24 cellular contexts compared by ENCODE assay signal in the genomic region with DNA sequence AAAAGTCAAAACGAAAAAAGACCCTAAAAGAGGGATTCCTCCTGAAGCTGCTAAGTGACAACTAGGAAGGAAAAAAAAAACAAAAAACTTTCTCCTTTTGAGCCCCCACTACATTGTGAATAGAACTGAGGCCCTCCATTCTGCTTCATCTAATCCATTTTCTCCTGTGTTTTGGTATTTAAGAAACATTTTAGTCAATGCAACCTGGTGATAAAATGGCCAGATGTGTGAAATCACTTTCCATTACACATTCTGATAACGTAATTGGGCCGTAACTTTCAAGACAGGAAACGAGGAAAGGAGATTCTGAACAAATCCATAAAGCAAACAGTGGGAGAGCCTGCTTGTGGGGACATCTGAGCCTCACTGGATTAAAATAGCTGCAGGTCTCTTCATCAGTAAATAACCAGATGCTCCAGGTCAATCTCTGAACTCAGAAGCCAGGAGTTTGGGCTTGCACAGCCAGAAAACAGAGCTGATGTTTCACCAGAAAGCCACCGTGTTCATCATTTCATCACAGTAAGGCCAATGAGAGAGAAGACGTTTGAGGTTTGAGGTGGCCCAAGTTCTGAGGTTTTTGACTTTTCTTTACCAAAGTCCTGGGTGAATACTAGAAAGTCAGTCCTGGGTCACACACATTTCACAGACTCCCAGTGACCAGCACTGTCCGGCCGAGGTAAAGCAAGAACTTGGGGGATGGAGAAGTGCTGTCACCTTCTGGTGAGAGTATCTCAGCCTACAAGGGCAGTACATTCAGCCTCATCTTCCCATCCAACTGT.
"Had no signal": no experiment of that assay in that cellular context is flagged by ENCODE, and none has a peak within 500 bp of the region (broad histone marks: within the 10 kb centered on the region; RNA-seq: fewer than 3 reads in every experiment).

No MANE protein-coding gene starts in this region.

- DNase-seq: cortex of kidney; dorsolateral prefrontal cortex; effector memory CD4-positive, alpha-beta T cell; esophagus squamous epithelium; foreskin fibroblast; glutamatergic neuron; kidney; left cardiac atrium; left ventricle myocardium superior; naive thymus-derived CD4-positive, alpha-beta T cell; psoas muscle; retina; spleen; stimulated activated CD4-positive, alpha-beta T cell treated with anti-CD3 and anti-CD28 coated beads, Interleukin-15, amount 100 ng/mL, for 24 hours; stimulated activated CD4-positive, alpha-beta T cell treated with anti-CD3 and anti-CD28 coated beads, Interleukin-1b, Interleukin-23, amount 100 ng/mL, for 48 hours; stimulated activated CD4-positive, alpha-beta T cell treated with anti-CD3 and anti-CD28 coated beads, Interleukin-4, amount 100 ng/mL, for 24 hours; stimulated activated naive CD8-positive, alpha-beta T cell treated with anti-CD3 and anti-CD28 coated beads, Interleukin-15, amount 100 ng/mL, for 72 hours; testis; upper lobe of right lung had no signal

- H3K27ac ChIP-seq: dorsolateral prefrontal cortex, esophagus squamous epithelium, gastroesophageal sphincter, psoas muscle, spleen, testis, tibial nerve, upper lobe of right lung, vagina had no signal

- H3K27me3 ChIP-seq: esophagus squamous epithelium, testis, tibial nerve, vagina had no signal

- ATAC-seq: gastroesophageal sphincter; left cardiac atrium; left ventricle myocardium superior; naive thymus-derived CD4-positive, alpha-beta T cell; psoas muscle; sciatic nerve; stimulated activated memory B cell treated with anti-CD40 and anti-IgM and Interleukin-4, amounts not matched to agents 10 μg/mL and 1 μg/mL and 100 μg/mL, for 72 hours; stimulated activated naive CD8-positive, alpha-beta T cell treated with anti-CD3 and anti-CD28 coated beads, Interleukin-15, amount 100 ng/mL, for 72 hours; upper lobe of right lung had no signal

- H3K36me3 ChIP-seq: esophagus squamous epithelium, gastroesophageal sphincter, spleen, tibial nerve, upper lobe of right lung, vagina had no signal

- H3K4me1 ChIP-seq: gastroesophageal sphincter, psoas muscle, spleen, testis, tibial nerve, upper lobe of right lung, vagina had no signal

- H3K4me3 ChIP-seq: dorsolateral prefrontal cortex, esophagus squamous epithelium, gastroesophageal sphincter, psoas muscle, spleen, testis, tibial nerve, upper lobe of right lung, vagina had no signal

- H3K9me3 ChIP-seq: esophagus squamous epithelium, gastroesophageal sphincter, psoas muscle, spleen, testis, tibial nerve, upper lobe of right lung, vagina had no signal
